Comparison of ENCODE assay signal across 1 cellular context in the genomic region with DNA sequence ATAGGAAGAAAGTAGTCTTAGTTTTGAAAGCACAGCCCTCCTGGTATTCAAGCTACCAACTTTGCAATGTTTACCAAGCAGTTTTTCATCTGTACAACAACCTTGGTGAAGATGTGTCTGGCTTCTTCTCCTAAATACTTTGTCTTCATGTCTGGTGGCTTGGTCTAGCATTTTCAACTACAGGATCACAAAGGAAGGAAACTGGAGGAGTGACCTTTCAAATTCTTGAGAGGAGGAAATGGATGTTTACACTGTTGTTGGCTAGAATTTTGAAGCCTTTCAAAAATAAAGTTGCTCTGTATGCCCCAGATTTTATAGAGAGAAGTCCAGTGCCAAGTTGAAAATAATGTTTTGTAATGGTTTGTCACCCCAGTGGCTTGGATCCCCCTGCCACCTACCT.
TF ChIP-seq lines count a peak whose summit lies in the region.

No MANE protein-coding gene starts in this region.

TF ChIP-seq in SK-N-SH, 30 proteins besides CTCF, POLR2A, EP300 and RAD21 (continued from another document):
- no peak for TF ChIP-seq TCF12 (IDR thresholded peaks at IDR 0.05)
